In the genomic region with DNA sequence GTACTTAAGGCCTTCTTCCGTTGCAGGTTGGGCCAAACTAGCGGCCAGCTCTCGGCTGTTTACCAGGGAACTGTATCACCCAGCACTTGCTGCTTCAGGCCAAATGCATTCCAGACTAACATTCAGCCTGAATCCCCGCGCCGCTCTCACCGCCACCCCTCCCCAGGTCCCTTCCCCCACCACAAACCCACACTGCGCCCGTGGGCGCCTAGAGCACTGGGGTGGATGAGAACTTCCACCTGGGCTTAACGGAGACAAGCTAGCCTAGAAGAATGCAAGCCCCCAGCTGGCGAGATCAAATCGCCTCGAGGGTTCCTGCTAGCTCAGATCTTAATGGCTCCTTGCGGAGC, we compare ENCODE assay signal across 8 cellular contexts. TPM values are rescaled to one million over a fixed set of nuclear protein-coding genes. Genes with fewer than 3 reads are reported as not detected.
DNase-seq lines count a peak whose midpoint lies in the region; ATAC-seq and TF ChIP-seq lines count a peak whose summit lies in the region.

No MANE protein-coding gene starts in this region.

- peak overlapping the region; percentile 74 for H3K27ac ChIP-seq in brain microvascular endothelial cell
- H3K27ac ChIP-seq in spleen, result peak overlapping the region; percentile 79 to 94 (median 90)

- TF ChIP-seq POLR2A in spleen (IDR thresholded peaks at IDR 0.05), result no peak

- 1 to 7% (median 2%) methylated on average over 15 of the region's 15 CpGs for WGBS in spleen, 5 donors

- no peak for DNase-seq in LNCaP clone FGC (ENCODE audit: low read depth)
- DNase-seq in brain microvascular endothelial cell, result peak; percentile 52
- peak; percentile 86 for DNase-seq in islet precursor cell
- DNase-seq in spleen, result peak; percentile 87
- no peak for DNase-seq in globus pallidus (ENCODE audit: low spot score)
- DNase-seq in EL, result no peak

- H3K9me3 ChIP-seq in spleen, result no peaks in the 10 kb centered on the region

- peaks cover 6 to 37% (median 21%) of the 10 kb centered on the region in 6 donors for H3K4me1 ChIP-seq in spleen

- TF ChIP-seq CTCF in LNCaP clone FGC (IDR thresholded peaks at IDR 0.05; ENCODE audit: control insufficient read depth, extremely low read depth, insufficient read depth) (no peak), brain microvascular endothelial cell (IDR thresholded peaks at IDR 0.05; ENCODE audit: low read depth, low read length, missing control alignments) (no peak), spleen (IDR thresholded peaks at IDR 0.05 in 8 of 11, conservative IDR thresholded peaks at IDR 0.05 in 3 of 11) (no peak)

- no peaks in the 10 kb centered on the region for H3K36me3 ChIP-seq in brain microvascular endothelial cell (replicated peaks)
- no peaks in the 10 kb centered on the region for H3K36me3 ChIP-seq in spleen

- intact Hi-C loops in spleen (cut with DNase I; ENCODE audit: low total_unique reads), result no loop called here

- in situ Hi-C loops in brain microvascular endothelial cell (cut with HindIII; ENCODE audit: low pct_ligation_motif_present, low sequenced_read_pairs), result no loop called here

- no peak for ATAC-seq in GM18867 (IDR thresholded peaks at IDR 0.05; ENCODE audit: unreplicated experiment)

- H3K27me3 ChIP-seq in brain microvascular endothelial cell (replicated peaks), result no peaks in the 10 kb centered on the region
- H3K27me3 ChIP-seq in spleen (replicated peaks in 1 of 7), result no peaks in the 10 kb centered on the region

- H3K4me3 ChIP-seq in GM08714 (ENCODE audit: low read length), result peak overlapping the region; percentile 80
- H3K4me3 ChIP-seq in LNCaP clone FGC (ENCODE audit: low read depth, low read length), result peak overlapping the region; percentile 74
- peak overlapping the region; percentile 82 for H3K4me3 ChIP-seq in brain microvascular endothelial cell (ENCODE audit: low read depth, low read length)
- H3K4me3 ChIP-seq in spleen, result peak overlapping the region; percentile 56 to 90 (median 78)

RNA-seq across cellular contexts. Expression of a gene that starts 0.6 kb away (rescaled TPM):
- total RNA-seq in spleen, result 10 to 100 TPM; 22.7 to 39.6 (median 30.8) TPM
- polyA plus RNA-seq in spleen, result 1 to 10 TPM; 3.8 to 5.9 (median 4.6) TPM

RNA-seq across cellular contexts. Expression of a gene that starts 33.7 kb away (rescaled TPM):
- not detected for total RNA-seq in spleen
- not detected for polyA plus RNA-seq in spleen

RNA-seq across cellular contexts. Expression of a gene that starts 53.3 kb away (rescaled TPM):
- not detected for total RNA-seq in spleen
- polyA plus RNA-seq in spleen, result not detected

Comparison
In these comparisons a context has a peak if more than half of its experiments do, and no peak if none do; other contexts are left out.
1. DNase-seq: peak in brain microvascular endothelial cell (single experiment), islet precursor cell (single experiment) and spleen (single experiment); none in LNCaP clone FGC (single experiment), globus pallidus (single experiment) and EL (single experiment).
2. Peak in every context shown above with its lines, with median percentiles within 50 percentile points of each other: H3K4me3 ChIP-seq.